Comparison of ENCODE assay signal across 13 cellular contexts in the genomic region with DNA sequence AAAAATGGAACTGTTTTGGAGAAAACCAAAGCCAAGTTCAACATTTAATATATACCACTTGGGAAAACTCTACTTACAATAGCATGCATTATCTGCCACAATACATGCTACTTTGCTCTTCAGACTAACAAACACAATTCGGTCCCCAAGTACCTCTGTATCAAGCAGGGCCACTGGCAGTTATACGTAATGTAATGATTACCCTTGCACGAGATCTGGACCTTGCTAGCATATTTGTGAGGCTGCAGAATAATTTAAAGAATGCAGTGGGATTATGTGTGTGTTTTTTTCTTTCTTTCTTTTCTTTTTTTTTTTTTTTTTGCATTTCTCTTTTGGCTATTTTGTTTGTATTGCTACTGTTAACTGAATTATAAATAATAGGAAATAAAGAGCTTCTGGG.
"Had no signal": no experiment of that assay in that cellular context is flagged by ENCODE, and none has a peak within 500 bp of the region (broad histone marks: within the 10 kb centered on the region; RNA-seq: fewer than 3 reads in every experiment).

No MANE protein-coding gene starts in this region.

- H3K4me1 Mint-ChIP-seq: activated naive CD8-positive, alpha-beta T cell treated with anti-CD3 and anti-CD28 coated beads, Interleukin-2, amount 50 U/mL, for 24 hours; neural progenitor cell; stimulated activated memory B cell treated with anti-CD40 and anti-IgM and Interleukin-4, amounts not matched to agents 10 μg/mL and 1 μg/mL and 100 μg/mL, for 72 hours; T-cell had no signal

- H3K36me3 Mint-ChIP-seq: neural progenitor cell; stimulated activated memory B cell treated with anti-CD40 and anti-IgM and Interleukin-4, amounts not matched to agents 10 μg/mL and 1 μg/mL and 100 μg/mL, for 72 hours; T-cell had no signal

- H3K27ac Mint-ChIP-seq: activated naive CD4-positive, alpha-beta T cell treated with anti-CD3 and anti-CD28 coated beads for 36 hours; activated naive CD8-positive, alpha-beta T cell treated with anti-CD3 and anti-CD28 coated beads, Interleukin-2, amount 50 U/mL, for 24 hours; activated T-helper 2 cell treated with anti-CD3 and anti-CD28 coated beads, Interferon-gamma antibody, Interleukin-2, Interleukin-4, amounts not matched to agents 10 μg/mL and 5 μg/mL and 100 μg/mL, durations not matched to agents 14 hours and 24 hours and 36 hours; neural progenitor cell; stimulated activated memory B cell treated with anti-CD40 and anti-IgM and Interleukin-4, amounts not matched to agents 10 μg/mL and 1 μg/mL and 100 μg/mL, for 72 hours; T-cell had no signal

- DNase-seq: activated CD4-positive, alpha-beta T cell treated with anti-CD3 and anti-CD28 coated beads, Interleukin-2, amount 50 U/mL, for 4 hours; activated CD4-positive, CD25-positive, alpha-beta regulatory T cell treated with anti-CD3 and anti-CD28 coated beads, Interleukin-2, amount 50 U/mL, for 72 hours; activated naive CD4-positive, alpha-beta T cell treated with anti-CD3 and anti-CD28 coated beads for 36 hours; activated naive CD8-positive, alpha-beta T cell treated with anti-CD3 and anti-CD28 coated beads, Interleukin-2, amount 50 U/mL, for 24 hours; effector CD4-positive, alpha-beta T cell; islet precursor cell; midbrain; stimulated activated CD4-positive, alpha-beta T cell treated with anti-CD3 and anti-CD28 coated beads, Interleukin-2, amount 100 ng/mL, for 48 hours; T-cell; T1000 had no signal

- H3K27me3 Mint-ChIP-seq: activated naive CD8-positive, alpha-beta T cell treated with anti-CD3 and anti-CD28 coated beads, Interleukin-2, amount 50 U/mL, for 24 hours had no signal

- H3K4me3 Mint-ChIP-seq: activated naive CD4-positive, alpha-beta T cell treated with anti-CD3 and anti-CD28 coated beads for 36 hours; activated naive CD8-positive, alpha-beta T cell treated with anti-CD3 and anti-CD28 coated beads, Interleukin-2, amount 50 U/mL, for 24 hours; neural progenitor cell; stimulated activated memory B cell treated with anti-CD40 and anti-IgM and Interleukin-4, amounts not matched to agents 10 μg/mL and 1 μg/mL and 100 μg/mL, for 72 hours; T-cell had no signal

- H3K9me3 Mint-ChIP-seq: activated naive CD4-positive, alpha-beta T cell treated with anti-CD3 and anti-CD28 coated beads for 36 hours; activated naive CD8-positive, alpha-beta T cell treated with anti-CD3 and anti-CD28 coated beads, Interleukin-2, amount 50 U/mL, for 24 hours; activated T-helper 2 cell treated with anti-CD3 and anti-CD28 coated beads, Interferon-gamma antibody, Interleukin-2, Interleukin-4, amounts not matched to agents 10 μg/mL and 5 μg/mL and 100 μg/mL, durations not matched to agents 14 hours and 24 hours and 36 hours; neural progenitor cell; stimulated activated memory B cell treated with anti-CD40 and anti-IgM and Interleukin-4, amounts not matched to agents 10 μg/mL and 1 μg/mL and 100 μg/mL, for 72 hours; T-cell had no signal
